In genomic region chr9:16832101-16832500, GRCh38 we compare ENCODE assay signal across 35 cellular contexts. TPM values are rescaled to one million over a fixed set of nuclear protein-coding genes. Genes with fewer than 3 reads are reported as not detected.
"Had no signal": no experiment of that assay in that cellular context is flagged by ENCODE, and none has a peak within 500 bp of the region (broad histone marks: within the 10 kb centered on the region; RNA-seq: fewer than 3 reads in every experiment).

No MANE protein-coding gene starts in this region.

- H3K4me3 ChIP-seq: body of pancreas, breast epithelium had no signal

- ATAC-seq: activated CD8-positive, alpha-beta memory T cell treated with anti-CD3 and anti-CD28 coated beads, Interleukin-2, amount 10 ng/mL, durations not matched to agents 7 days and 5 days; activated CD8-positive, alpha-beta T cell treated with anti-CD3 and anti-CD28 coated beads, Interleukin-2, amount 10 ng/mL, durations not matched to agents 7 days and 5 days; activated naive CD8-positive, alpha-beta T cell treated with anti-CD3 and anti-CD28 coated beads, Interleukin-2, amount 50 U/mL, for 24 hours; body of pancreas had no signal

- H3K4me1 Mint-ChIP-seq: activated B cell treated with CpG ODN at 0.5 μM for 24 hours; activated CD4-positive, alpha-beta memory T cell treated with anti-CD3 and anti-CD28 coated beads, Interleukin-2, amount 10 ng/mL, durations not matched to agents 7 days and 5 days; activated CD4-positive, alpha-beta T cell treated with anti-CD3 and anti-CD28 coated beads, Interleukin-2, amount 10 ng/mL, durations not matched to agents 24 days and 14 days; activated CD8-positive, alpha-beta memory T cell treated with anti-CD3 and anti-CD28 coated beads, Interleukin-2, amount 10 ng/mL, durations not matched to agents 7 days and 5 days; activated naive CD4-positive, alpha-beta T cell treated with anti-CD3 and anti-CD28 coated beads, Interleukin-2, amount 10 ng/mL, durations not matched to agents 7 days and 5 days; activated naive CD4-positive, alpha-beta T cell treated with anti-CD3 and anti-CD28 coated beads, Interleukin-2, amount 50 U/mL, for 24 hours; activated naive CD8-positive, alpha-beta T cell treated with anti-CD3 and anti-CD28 coated beads, Interleukin-2, amount 10 ng/mL, durations not matched to agents 7 days and 5 days; activated naive CD8-positive, alpha-beta T cell treated with anti-CD3 and anti-CD28 coated beads, Interleukin-2, amount 50 U/mL, for 24 hours had no signal

- H3K27ac ChIP-seq: body of pancreas, brain microvascular endothelial cell, breast epithelium, VCaP had no signal

- H3K4me3 Mint-ChIP-seq: activated B cell treated with CpG ODN at 0.5 μM for 24 hours; activated CD4-positive, alpha-beta memory T cell treated with anti-CD3 and anti-CD28 coated beads, Interleukin-2, amount 10 ng/mL, durations not matched to agents 7 days and 5 days; activated CD4-positive, alpha-beta T cell treated with anti-CD3 and anti-CD28 coated beads, Interleukin-2, amount 10 ng/mL, durations not matched to agents 24 days and 14 days; activated CD8-positive, alpha-beta memory T cell treated with anti-CD3 and anti-CD28 coated beads, Interleukin-2, amount 10 ng/mL, durations not matched to agents 7 days and 5 days; activated CD8-positive, alpha-beta T cell treated with anti-CD3 and anti-CD28 coated beads, Interleukin-2, amount 10 ng/mL, durations not matched to agents 7 days and 5 days; activated naive CD4-positive, alpha-beta T cell treated with anti-CD3 and anti-CD28 coated beads, Interleukin-2, amount 10 ng/mL, durations not matched to agents 7 days and 5 days; activated naive CD4-positive, alpha-beta T cell treated with anti-CD3 and anti-CD28 coated beads, Interleukin-2, amount 50 U/mL, for 24 hours; activated naive CD8-positive, alpha-beta T cell; activated naive CD8-positive, alpha-beta T cell treated with anti-CD3 and anti-CD28 coated beads, Interleukin-2, amount 10 ng/mL, durations not matched to agents 7 days and 5 days; activated naive CD8-positive, alpha-beta T cell treated with anti-CD3 and anti-CD28 coated beads, Interleukin-2, amount 50 U/mL, for 24 hours; activated T-cell treated with anti-CD3 and anti-CD28 coated beads, Interleukin-2, amount 50 U/mL, for 24 hours; T-helper 1 cell treated with Interleukin-12 subunit alpha and Interleukin-12 subunit beta and Interleukin-4 antibody, amounts not matched to agents 30 μg/mL and 1 μg/mL, for 36 hours; T-helper 2 cell treated with Interferon-gamma antibody and Interleukin-4, amounts not matched to agents 5 μg/mL and 100 μg/mL, for 36 hours had no signal

- FAIRE-seq: astrocyte, TTC549 had no signal

- H3K9me3 Mint-ChIP-seq: activated B cell treated with CpG ODN at 0.5 μM for 24 hours; activated naive CD4-positive, alpha-beta T cell treated with anti-CD3 and anti-CD28 coated beads, Interleukin-2, amount 50 U/mL, for 24 hours; activated naive CD8-positive, alpha-beta T cell treated with anti-CD3 and anti-CD28 coated beads, Interleukin-2, amount 10 ng/mL, durations not matched to agents 7 days and 5 days had no signal

- H3K27me3 ChIP-seq: body of pancreas, brain microvascular endothelial cell, breast epithelium had no signal

- H3K9me3 ChIP-seq: body of pancreas, breast epithelium had no signal

- H3K27ac Mint-ChIP-seq: activated B cell treated with CpG ODN at 0.5 μM for 24 hours; activated CD4-positive, alpha-beta memory T cell treated with anti-CD3 and anti-CD28 coated beads, Interleukin-2, amount 10 ng/mL, durations not matched to agents 7 days and 5 days; activated CD4-positive, alpha-beta T cell treated with anti-CD3 and anti-CD28 coated beads, Interleukin-2, amount 10 ng/mL, durations not matched to agents 24 days and 14 days; activated CD8-positive, alpha-beta memory T cell treated with anti-CD3 and anti-CD28 coated beads, Interleukin-2, amount 10 ng/mL, durations not matched to agents 7 days and 5 days; activated CD8-positive, alpha-beta T cell treated with anti-CD3 and anti-CD28 coated beads, Interleukin-2, amount 10 ng/mL, durations not matched to agents 7 days and 5 days; activated naive CD4-positive, alpha-beta T cell treated with anti-CD3 and anti-CD28 coated beads, Interleukin-2, amount 10 ng/mL, durations not matched to agents 7 days and 5 days; activated naive CD4-positive, alpha-beta T cell treated with anti-CD3 and anti-CD28 coated beads, Interleukin-2, amount 50 U/mL, for 24 hours; activated naive CD8-positive, alpha-beta T cell; activated naive CD8-positive, alpha-beta T cell treated with anti-CD3 and anti-CD28 coated beads, Interleukin-2, amount 10 ng/mL, durations not matched to agents 7 days and 5 days; activated naive CD8-positive, alpha-beta T cell treated with anti-CD3 and anti-CD28 coated beads, Interleukin-2, amount 50 U/mL, for 24 hours; activated T-cell treated with anti-CD3 and anti-CD28 coated beads, Interleukin-2, amount 50 U/mL, for 24 hours; activated T-helper 2 cell treated with anti-CD3 and anti-CD28 coated beads, Interferon-gamma antibody, Interleukin-2, Interleukin-4, amounts not matched to agents 10 μg/mL and 5 μg/mL and 100 μg/mL, durations not matched to agents 14 hours and 24 hours and 36 hours; T-helper 1 cell treated with Interleukin-12 subunit alpha and Interleukin-12 subunit beta and Interleukin-4 antibody, amounts not matched to agents 30 μg/mL and 1 μg/mL, for 36 hours; T-helper 2 cell treated with Interferon-gamma antibody and Interleukin-4, amounts not matched to agents 5 μg/mL and 100 μg/mL, for 36 hours had no signal

- DNase-seq: activated B cell treated with CpG ODN at 0.5 μM for 24 hours; activated CD4-positive, alpha-beta memory T cell treated with anti-CD3 and anti-CD28 coated beads, Interleukin-2, amount 10 ng/mL, durations not matched to agents 7 days and 5 days; activated CD4-positive, alpha-beta T cell treated with anti-CD3 and anti-CD28 coated beads for 4 hours; activated CD4-positive, alpha-beta T cell treated with anti-CD3 and anti-CD28 coated beads, Interleukin-2, amount 10 ng/mL, durations not matched to agents 24 days and 14 days; activated CD4-positive, alpha-beta T cell treated with anti-CD3 and anti-CD28 coated beads, Interleukin-2, amount 50 U/mL, for 48 hours; activated CD4-positive, CD25-positive, alpha-beta regulatory T cell treated with anti-CD3 and anti-CD28 coated beads, Interleukin-2, amount 50 U/mL, for 72 hours; activated CD8-positive, alpha-beta memory T cell treated with anti-CD3 and anti-CD28 coated beads for 24 hours; activated CD8-positive, alpha-beta memory T cell treated with anti-CD3 and anti-CD28 coated beads, Interleukin-2, amount 10 ng/mL, durations not matched to agents 7 days and 5 days; activated CD8-positive, alpha-beta memory T cell treated with anti-CD3 and anti-CD28 coated beads, Interleukin-2, amount 50 U/mL, for 48 hours; activated CD8-positive, alpha-beta T cell treated with anti-CD3 and anti-CD28 coated beads, Interleukin-2, amount 10 ng/mL, durations not matched to agents 7 days and 5 days; activated effector memory CD4-positive, alpha-beta T cell treated with Interleukin-2 at 50 U/mL for 16 hours; activated gamma-delta T cell; activated naive CD4-positive, alpha-beta T cell treated with anti-CD3 and anti-CD28 coated beads, Interleukin-2, amount 10 ng/mL, durations not matched to agents 7 days and 5 days; activated naive CD4-positive, alpha-beta T cell treated with Interleukin-2 at 50 U/mL for 16 hours; activated naive CD8-positive, alpha-beta T cell treated with anti-CD3 and anti-CD28 coated beads, Interleukin-2, amount 10 ng/mL, durations not matched to agents 7 days and 5 days; activated naive CD8-positive, alpha-beta T cell treated with anti-CD3 and anti-CD28 coated beads, Interleukin-2, amount 50 U/mL, for 24 hours; activated T-cell treated with anti-CD3 and anti-CD28 coated beads, Interleukin-2, amount 50 U/mL, for 24 hours; activated T-cell treated with anti-CD3 and anti-CD28 coated beads, Interleukin-2, amount 50 U/mL, for 48 hours; amniotic stem cell; aorta; body of pancreas; brain microvascular endothelial cell; central memory CD4-positive, alpha-beta T cell; T-helper 1 cell; T-helper 2 cell; T-helper 9 cell had no signal

- H3K27me3 Mint-ChIP-seq: activated CD4-positive, alpha-beta memory T cell treated with anti-CD3 and anti-CD28 coated beads, Interleukin-2, amount 10 ng/mL, durations not matched to agents 7 days and 5 days had no signal

- H3K36me3 ChIP-seq: brain microvascular endothelial cell, breast epithelium had no signal

- H3K4me1 ChIP-seq: breast epithelium had no signal

- H3K36me3 Mint-ChIP-seq: activated CD8-positive, alpha-beta memory T cell treated with anti-CD3 and anti-CD28 coated beads, Interleukin-2, amount 10 ng/mL, durations not matched to agents 7 days and 5 days; activated naive CD4-positive, alpha-beta T cell treated with anti-CD3 and anti-CD28 coated beads, Interleukin-2, amount 10 ng/mL, durations not matched to agents 7 days and 5 days; activated naive CD4-positive, alpha-beta T cell treated with anti-CD3 and anti-CD28 coated beads, Interleukin-2, amount 50 U/mL, for 24 hours; activated naive CD8-positive, alpha-beta T cell; activated naive CD8-positive, alpha-beta T cell treated with anti-CD3 and anti-CD28 coated beads, Interleukin-2, amount 10 ng/mL, durations not matched to agents 7 days and 5 days had no signal

RNA-seq across cellular contexts. Expression of gene BNC2, which starts 38.4 kb away (rescaled TPM):
- total RNA-seq: activated B cell treated with CpG ODN at 0.5 μM for 24 hours; activated CD4-positive, alpha-beta memory T cell treated with anti-CD3 and anti-CD28 coated beads, Interleukin-2, amount 10 ng/mL, durations not matched to agents 7 days and 5 days; activated CD4-positive, alpha-beta T cell treated with anti-CD3 and anti-CD28 coated beads, Interleukin-2, amount 10 ng/mL, durations not matched to agents 24 days and 14 days; activated CD8-positive, alpha-beta memory T cell treated with anti-CD3 and anti-CD28 coated beads, Interleukin-2, amount 10 ng/mL, durations not matched to agents 7 days and 5 days; activated CD8-positive, alpha-beta T cell treated with anti-CD3 and anti-CD28 coated beads, Interleukin-2, amount 10 ng/mL, durations not matched to agents 7 days and 5 days; activated naive CD8-positive, alpha-beta T cell treated with anti-CD3 and anti-CD28 coated beads, Interleukin-2, amount 10 ng/mL, durations not matched to agents 7 days and 5 days; activated T-helper 2 cell treated with anti-CD3 and anti-CD28 coated beads, Interferon-gamma antibody, Interleukin-2, Interleukin-4, amounts not matched to agents 10 μg/mL and 5 μg/mL and 100 μg/mL, durations not matched to agents 14 hours and 24 hours and 36 hours had no signal
